16 cellular contexts compared by ENCODE assay signal in the genomic region with DNA sequence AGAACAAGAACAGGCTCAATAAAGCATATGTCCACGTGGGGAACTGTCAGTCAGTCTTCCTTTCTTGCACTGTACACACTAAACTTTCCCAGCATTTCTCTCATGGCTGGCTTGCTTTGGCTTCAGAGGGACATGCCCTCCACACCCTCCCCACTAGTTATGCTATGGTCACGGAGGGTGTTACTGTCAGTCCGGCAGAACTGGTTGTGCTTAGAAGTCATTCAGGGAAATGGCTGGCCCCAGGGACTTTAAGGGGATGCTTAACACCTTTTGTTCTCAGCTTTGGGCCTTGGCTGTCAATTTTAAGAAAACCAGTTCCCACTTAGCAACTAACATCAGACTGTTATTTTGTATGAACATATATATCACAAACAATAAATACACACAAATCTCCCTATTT. TPM values are rescaled to one million over a fixed set of nuclear protein-coding genes. Genes with fewer than 3 reads are reported as not detected.
A peak's percentile ranks its signal among the peaks of the same experiment; 100 is the strongest.
DNase-seq lines count a peak whose midpoint lies in the region; ATAC-seq and TF ChIP-seq lines count a peak whose summit lies in the region.
"Had no signal": no experiment of that assay in that cellular context is flagged by ENCODE, and none has a peak within 500 bp of the region (broad histone marks: within the 10 kb centered on the region; RNA-seq: fewer than 3 reads in every experiment).

No MANE protein-coding gene starts in this region.

- no peaks in the 10 kb centered on the region for H3K27me3 Mint-ChIP-seq in activated CD8-positive, alpha-beta T cell treated with anti-CD3 and anti-CD28 coated beads for 36 hours
- H3K27me3 Mint-ChIP-seq in activated CD8-positive, alpha-beta T cell treated with anti-CD3 and anti-CD28 coated beads, Interleukin-2, amount 10 ng/mL, durations not matched to agents 7 days and 5 days (ENCODE audit: low read depth), result no peaks in the 10 kb centered on the region
- H3K27me3 Mint-ChIP-seq in effector memory CD8-positive, alpha-beta T cell, result no peaks in the 10 kb centered on the region

- H3K9me3 Mint-ChIP-seq in activated CD8-positive, alpha-beta T cell treated with anti-CD3 and anti-CD28 coated beads for 36 hours, result no peaks in the 10 kb centered on the region
- no peaks in the 10 kb centered on the region for H3K9me3 Mint-ChIP-seq in activated CD8-positive, alpha-beta T cell treated with anti-CD3 and anti-CD28 coated beads, Interleukin-2, amount 10 ng/mL, durations not matched to agents 7 days and 5 days (ENCODE audit: insufficient read depth)
- H3K9me3 Mint-ChIP-seq in effector memory CD8-positive, alpha-beta T cell, result no peaks in the 10 kb centered on the region
- H3K9me3 Mint-ChIP-seq: CD14-positive monocyte had no signal

- H3K4me2 ChIP-seq in HCT116 (ENCODE audit: low read length), result no peak overlapping the region

- TF ChIP-seq POLR2A in HCT116 (IDR thresholded peaks at IDR 0.05; ENCODE audit: borderline replicate concordance, extremely low read depth, insufficient read depth, insufficient read length), result no peak

- POLR2A ChIA-PET in activated CD8-positive, alpha-beta T cell treated with anti-CD3 and anti-CD28 coated beads for 36 hours (lab: Charles Lee), result interaction anchor here (0.9 to 1.0 kb wide), 2 partner anchors 48 to 133 kb away, joined by 3 read pairs; no protein-coding TSS in a partner anchor
- POLR2A ChIA-PET in activated CD8-positive, alpha-beta T cell treated with anti-CD3 and anti-CD28 coated beads, Interleukin-2, amount 10 ng/mL, durations not matched to agents 7 days and 5 days (lab: Charles Lee), result interaction anchor here (1.3 kb wide), 1 partner anchor 17 kb away, joined by 4 read pairs; no protein-coding TSS in a partner anchor
- POLR2A ChIA-PET in HCT116 (lab: Charles Lee), result no interaction called here

- H3K9me2 ChIP-seq in HCT116 (ENCODE audit: insufficient read depth), result no peaks in the 10 kb centered on the region

- H3K36me3 Mint-ChIP-seq in activated CD8-positive, alpha-beta T cell treated with anti-CD3 and anti-CD28 coated beads for 36 hours (ENCODE audit: low read depth), result peaks cover 19% of the 10 kb centered on the region
- H3K36me3 Mint-ChIP-seq in activated CD8-positive, alpha-beta T cell treated with anti-CD3 and anti-CD28 coated beads, Interleukin-2, amount 10 ng/mL, durations not matched to agents 7 days and 5 days (ENCODE audit: low read depth), result peaks cover 31% of the 10 kb centered on the region
- H3K36me3 Mint-ChIP-seq in effector memory CD8-positive, alpha-beta T cell (ENCODE audit: insufficient read depth), result peaks cover 20% of the 10 kb centered on the region

- no peak overlapping the region for H3K9ac ChIP-seq in HCT116 (ENCODE audit: low read length)

- H4K20me1 ChIP-seq in HCT116 (ENCODE audit: insufficient read depth), result no peaks in the 10 kb centered on the region

- peaks cover 28% of the 10 kb centered on the region for H3K79me2 ChIP-seq in HCT116 (ENCODE audit: insufficient read depth, low read length)

- H3K27me3 ChIP-seq in HCT116 (ENCODE audit: insufficient read depth, low read length) (no peaks in the 10 kb centered on the region), neutrophil (no peaks in the 10 kb centered on the region), foreskin keratinocyte (no peaks in the 10 kb centered on the region)
- H3K27me3 ChIP-seq: cardiac muscle cell, right atrium auricular region, testis had no signal

- no peaks in the 10 kb centered on the region for H3K9me3 ChIP-seq in HCT116 (ENCODE audit: control insufficient read depth in 1 of 2, insufficient read depth in 1 of 2, low read depth in 1 of 2, low read length in 2 of 2)
- no peaks in the 10 kb centered on the region for H3K9me3 ChIP-seq in neutrophil
- H3K9me3 ChIP-seq: right atrium auricular region, testis had no signal

- BruUV-seq in HCT116 (replicated peaks; lab: Mats Ljungman, UMichigan), result TSS peak; percentile 44

- H3K4me1 ChIP-seq in HCT116 (ENCODE audit: control insufficient read depth in 1 of 2, insufficient read depth in 2 of 2, low read length in 2 of 2), result no peaks in the 10 kb centered on the region
- peaks cover 32 to 51% of the 10 kb centered on the region in 2 experiments for H3K4me1 ChIP-seq in neutrophil (ENCODE audit: control insufficient read depth in 1 of 2, insufficient read depth in 1 of 2, low read depth in 1 of 2, low read length in 1 of 2)
- H3K4me1 ChIP-seq in foreskin keratinocyte, result peaks cover 5% of the 10 kb centered on the region

- intact Hi-C loops in activated CD8-positive, alpha-beta T cell treated with anti-CD3 and anti-CD28 coated beads for 36 hours (cut with micrococcal nuclease), result loop anchor here (5.0 kb wide), 1 partner anchor 121 kb away; no protein-coding TSS in a partner anchor
- intact Hi-C loops in HCT116 (cut with micrococcal nuclease), result no loop called here

- TF ChIP-seq RAD21 in HCT116 (IDR thresholded peaks at IDR 0.05; ENCODE audit: low read depth), result no peak

- RAD21 ChIA-PET in HCT116 (lab: Charles Lee; ENCODE audit: low non-redundant PET in 1 of 2, low total read pairs in 2 of 2, uncharacterized antibody in 2 of 2, unreplicated experiment in 2 of 2), result no interaction called here

- TF ChIP-seq CTCF in activated CD8-positive, alpha-beta T cell treated with anti-CD3 and anti-CD28 coated beads for 36 hours (IDR thresholded peaks at IDR 0.05), result no peak
- no peak for TF ChIP-seq CTCF in HCT116 (IDR thresholded peaks at IDR 0.05 in 2 of 3, conservative IDR thresholded peaks at IDR 0.05 in 1 of 3; ENCODE audit: borderline replicate concordance in 1 of 3, insufficient read depth in 1 of 3, low read depth in 2 of 3, low read length in 2 of 3)
- TF ChIP-seq CTCF in neutrophil (IDR thresholded peaks at IDR 0.05), result no peak
- TF ChIP-seq CTCF in foreskin keratinocyte (conservative IDR thresholded peaks at IDR 0.05), result no peak

- DNase-seq in activated CD8-positive, alpha-beta T cell treated with anti-CD3 and anti-CD28 coated beads for 36 hours, result no peak
- no peak for DNase-seq in activated CD8-positive, alpha-beta T cell treated with anti-CD3 and anti-CD28 coated beads, Interleukin-2, amount 10 ng/mL, durations not matched to agents 7 days and 5 days
- no peak for DNase-seq in HCT116 (ENCODE audit: low read depth, low spot score)
- DNase-seq in effector memory CD8-positive, alpha-beta T cell, result no peak
- no peak for DNase-seq in foreskin keratinocyte
- no peak for DNase-seq in dermis blood vessel endothelial cell
- DNase-seq: activated CD8-positive, alpha-beta memory T cell treated with anti-CD3 and anti-CD28 coated beads for 24 hours; amygdala; DMS79; occipital lobe; testis had no signal

- no peak overlapping the region for H2AFZ ChIP-seq in HCT116 (ENCODE audit: low read depth, low read length, poor library complexity, severe bottlenecking)

- H3K27ac ChIP-seq in HCT116 (ENCODE audit: low read depth, low read length), result no peak overlapping the region
- H3K27ac ChIP-seq in neutrophil, result peak overlapping the region; percentile 63
- no peak overlapping the region for H3K27ac ChIP-seq in foreskin keratinocyte
- H3K27ac ChIP-seq: cardiac muscle cell, right atrium auricular region, testis had no signal

- H3K4me3 Mint-ChIP-seq in activated CD8-positive, alpha-beta T cell treated with anti-CD3 and anti-CD28 coated beads for 36 hours, result no peak overlapping the region
- H3K4me3 Mint-ChIP-seq in activated CD8-positive, alpha-beta T cell treated with anti-CD3 and anti-CD28 coated beads, Interleukin-2, amount 10 ng/mL, durations not matched to agents 7 days and 5 days, result no peak overlapping the region
- no peak overlapping the region for H3K4me3 Mint-ChIP-seq in effector memory CD8-positive, alpha-beta T cell
- H3K4me3 Mint-ChIP-seq: CD14-positive monocyte had no signal

- ATAC-seq in activated CD8-positive, alpha-beta T cell treated with anti-CD3 and anti-CD28 coated beads for 36 hours, result no peak
- no peak for ATAC-seq in activated CD8-positive, alpha-beta T cell treated with anti-CD3 and anti-CD28 coated beads, Interleukin-2, amount 10 ng/mL, durations not matched to agents 7 days and 5 days
- ATAC-seq in HCT116 (no peak), foreskin keratinocyte (no peak), HG03175 (IDR thresholded peaks at IDR 0.05; ENCODE audit: unreplicated experiment) (no peak)
- no peak for ATAC-seq in effector memory CD8-positive, alpha-beta T cell (replicated peaks)

- H3K4me3 ChIP-seq in HCT116 (replicated peaks in 1 of 2; ENCODE audit: low read depth in 1 of 2, low read length in 2 of 2), result no peak overlapping the region
- no peak overlapping the region for H3K4me3 ChIP-seq in neutrophil (ENCODE audit: low read depth in 1 of 2, low read length in 1 of 2)
- H3K4me3 ChIP-seq: cardiac muscle cell, right atrium auricular region, testis had no signal

- H3K4me1 Mint-ChIP-seq in activated CD8-positive, alpha-beta T cell treated with anti-CD3 and anti-CD28 coated beads for 36 hours (ENCODE audit: low read depth), result peaks cover 63% of the 10 kb centered on the region
- H3K4me1 Mint-ChIP-seq in activated CD8-positive, alpha-beta T cell treated with anti-CD3 and anti-CD28 coated beads, Interleukin-2, amount 10 ng/mL, durations not matched to agents 7 days and 5 days (ENCODE audit: low read depth), result peaks cover 40% of the 10 kb centered on the region
- H3K4me1 Mint-ChIP-seq in effector memory CD8-positive, alpha-beta T cell (ENCODE audit: low read depth in 2 of 2), result peaks cover 48 to 63% of the 10 kb centered on the region in 2 donors

- peak overlapping the region; percentile 54 for H3K27ac Mint-ChIP-seq in activated CD8-positive, alpha-beta T cell treated with anti-CD3 and anti-CD28 coated beads for 36 hours
- no peak overlapping the region for H3K27ac Mint-ChIP-seq in activated CD8-positive, alpha-beta T cell treated with anti-CD3 and anti-CD28 coated beads, Interleukin-2, amount 10 ng/mL, durations not matched to agents 7 days and 5 days
- peak overlapping the region; percentile 9 to 50 for H3K27ac Mint-ChIP-seq in effector memory CD8-positive, alpha-beta T cell

- H3K36me3 ChIP-seq in HCT116 (ENCODE audit: control insufficient read depth in 1 of 2, insufficient read depth in 2 of 2, low read length in 2 of 2) (no peaks in the 10 kb centered on the region), neutrophil (peaks cover 39% of the 10 kb centered on the region)

- CTCF ChIA-PET in activated CD8-positive, alpha-beta T cell treated with anti-CD3 and anti-CD28 coated beads for 36 hours (lab: Charles Lee), result interaction anchor here (0.9 to 2.4 kb wide), 11 partner anchors 9 to 199 kb away, joined by 3 to 13 read pairs (median 7); no protein-coding TSS in a partner anchor
- CTCF ChIA-PET in activated CD8-positive, alpha-beta T cell treated with anti-CD3 and anti-CD28 coated beads, Interleukin-2, amount 10 ng/mL, durations not matched to agents 7 days and 5 days (lab: Charles Lee), result interaction anchor here (1.0 to 1.7 kb wide), 5 partner anchors 9 to 104 kb away, joined by 3 to 9 read pairs (median 6); no protein-coding TSS in a partner anchor
- CTCF ChIA-PET in HCT116 (lab: Charles Lee), result no interaction called here

RNA-seq across cellular contexts. Expression of gene ELOVL5, which starts 55.1 kb away (rescaled TPM):
- total RNA-seq in activated CD8-positive, alpha-beta T cell treated with anti-CD3 and anti-CD28 coated beads for 36 hours, result 10 to 100 TPM; 88.3 to 92.7 TPM
- 100 to 1,000 TPM; 116 TPM for total RNA-seq in activated CD8-positive, alpha-beta T cell treated with anti-CD3 and anti-CD28 coated beads, Interleukin-2, amount 10 ng/mL, durations not matched to agents 7 days and 5 days
- 85.3 TPM for total RNA-seq in HCT116 (2021; ENCODE audit: unreplicated experiment)
- 41.2 and 54.9 TPM in 2 replicates for polyA plus RNA-seq in HCT116 (2012)
- total RNA-seq in foreskin keratinocyte, result 91.9 and 98.3 TPM in 2 replicates
- 51.2 and 59.9 TPM in 2 replicates for polyA plus RNA-seq in foreskin keratinocyte
- 74.2 and 123 TPM in 2 replicates for total RNA-seq in dermis blood vessel endothelial cell
